Comparison of ENCODE assay signal across 18 cellular contexts in genomic region chr19:3322199-3322978, GRCh38. TPM values are rescaled to one million over a fixed set of nuclear protein-coding genes. Genes with fewer than 3 reads are reported as not detected.
A peak's percentile ranks its signal among the peaks of the same experiment; 100 is the strongest.
DNase-seq lines count a peak whose midpoint lies in the region; ATAC-seq, FAIRE-seq and TF ChIP-seq lines count a peak whose summit lies in the region.
"Had no signal": no experiment of that assay in that cellular context is flagged by ENCODE, and none has a peak within 500 bp of the region (broad histone marks: within the 10 kb centered on the region; RNA-seq: fewer than 3 reads in every experiment).

No MANE protein-coding gene starts in this region.

- H3K27ac ChIP-seq in A549 (no peak overlapping the region), HEK293 (ENCODE audit: extremely low read depth, low read depth, low read length) (no peak overlapping the region), H1 (ENCODE audit: low read depth, low read length) (no peak overlapping the region), colonic mucosa (no peak overlapping the region)
- H3K27ac ChIP-seq: C4-2B, GM23248 had no signal

- no peak overlapping the region for H3K14ac ChIP-seq in H1 (ENCODE audit: insufficient read length)

- H3K27me3 ChIP-seq in H1 (replicated peaks in 1 of 4; ENCODE audit: control insufficient read depth in 3 of 4, extremely low read depth in 1 of 4, insufficient read depth in 3 of 4, low read length in 3 of 4) (no peaks in the 10 kb centered on the region; a peak in 1 of 7 replicates), colonic mucosa (no peaks in the 10 kb centered on the region)

- no peak overlapping the region for H2BK12ac ChIP-seq in H1 (ENCODE audit: low read depth, low read length)

- TF ChIP-seq POLR2A in A549 (IDR thresholded peaks at IDR 0.05; ENCODE audit: low read length), result no peak
- no peak for TF ChIP-seq POLR2A in H1 (IDR thresholded peaks at IDR 0.05; ENCODE audit: control extremely low read depth in 1 of 2, low read depth in 2 of 2, low read length in 2 of 2)

- peak overlapping the region; percentile 77 for H3K56ac ChIP-seq in H1 (replicated peaks; ENCODE audit: insufficient read length, low read depth, low read length)

- DNase-seq in A549 (ENCODE audit: low read depth in 1 of 2, low spot score in 1 of 2) (no peak), H1 (ENCODE audit: low read depth in 1 of 2, low spot score in 2 of 2) (no peak), urothelium cell line (ENCODE audit: low spot score) (no peak), colonic mucosa (no peak)
- DNase-seq: AML-193; Caco-2; CD4-positive, alpha-beta T cell; GM23248; KBM-7 had no signal

- POLR2A ChIA-PET in A549 (lab: Yijun Ruan, JAX) (no interaction called here), HEK293 (lab: Yijun Ruan, JAX) (interaction anchor here (0.7 kb wide), 1 partner anchor 158 kb away, joined by 6 read pairs; the partner anchor contains the start of gene SMIM24), H1 (lab: Charles Lee; ENCODE audit: partially characterized antibody) (no interaction called here)

- H4K20me1 ChIP-seq in H1 (replicated peaks in 1 of 2; ENCODE audit: control insufficient read depth in 1 of 2, insufficient read depth in 2 of 2, low read length in 2 of 2), result peaks cover 0 to 8% of the 10 kb centered on the region in 2 experiments

- H3K4me3 ChIP-seq in A549, result no peak overlapping the region
- no peak overlapping the region for H3K4me3 ChIP-seq in HEK293 (ENCODE audit: low read depth, low read length)
- H3K4me3 ChIP-seq in H1 (ENCODE audit: extremely low read depth in 1 of 4, insufficient read depth in 2 of 4, low read depth in 3 of 4, low read length in 4 of 4), result no peak overlapping the region
- no peak overlapping the region for H3K4me3 ChIP-seq in colonic mucosa
- H3K4me3 ChIP-seq: GM23248 had no signal

- H3K4ac ChIP-seq in H1 (replicated peaks; ENCODE audit: insufficient read length, low read depth, low read length), result no peak overlapping the region

- no peak overlapping the region for H4K8ac ChIP-seq in H1 (ENCODE audit: extremely low read depth, insufficient read depth, low read length)

- H3K79me1 ChIP-seq in H1 (ENCODE audit: low read depth, low read length), result no peaks in the 10 kb centered on the region

- intact Hi-C loops in colonic mucosa (cut with DNase I), result no loop called here

- H2BK20ac ChIP-seq in H1 (ENCODE audit: low read length), result no peak overlapping the region

- no peak overlapping the region for H2BK5ac ChIP-seq in H1 (ENCODE audit: low read depth, low read length)

- H4K91ac ChIP-seq in H1 (replicated peaks; ENCODE audit: insufficient read length, low read length), result no peak overlapping the region

- TF ChIP-seq RAD21 in A549 (conservative IDR thresholded peaks at IDR 0.05 in 1 of 2, IDR thresholded peaks at IDR 0.05 in 1 of 2) (no peak), H1 (IDR thresholded peaks at IDR 0.05 in 1 of 2, conservative IDR thresholded peaks at IDR 0.05 in 1 of 2; ENCODE audit: low read depth in 2 of 2, low read length in 2 of 2) (no peak)

- no peak overlapping the region for H2BK120ac ChIP-seq in H1 (replicated peaks; ENCODE audit: low read depth, low read length)

- peaks cover 11% of the 10 kb centered on the region; the same call in 1 of the 2 replicates for H3K23me2 ChIP-seq in H1 (ENCODE audit: low read depth, low read length)

- no peak overlapping the region for H3K4me2 ChIP-seq in A549
- no peak overlapping the region for H3K4me2 ChIP-seq in H1 (ENCODE audit: insufficient read depth in 1 of 2, low read depth in 2 of 2, low read length in 2 of 2)

- H3K36me3 ChIP-seq in HEK293 (ENCODE audit: control insufficient read depth in 2 of 2, insufficient read depth in 1 of 2, low read length in 2 of 2) (no peaks in the 10 kb centered on the region), H1 (ENCODE audit: control insufficient read depth in 2 of 4, insufficient read depth in 4 of 4, low read length in 3 of 4) (no peaks in the 10 kb centered on the region), colonic mucosa (no peaks in the 10 kb centered on the region)

- no peak overlapping the region for H3K18ac ChIP-seq in H1 (ENCODE audit: extremely low read depth, low read length)

- H2AFZ ChIP-seq in H1 (ENCODE audit: low read length), result no peak overlapping the region
- H2AFZ ChIP-seq: GM23248 had no signal

- no peak overlapping the region for H4K5ac ChIP-seq in H1 (ENCODE audit: insufficient read length, low read depth, low read length)

- TF ChIP-seq EP300 in A549 (IDR thresholded peaks at IDR 0.05) (no peak), H1 (IDR thresholded peaks at IDR 0.05; ENCODE audit: borderline replicate concordance in 1 of 2, low read depth in 2 of 2, low read length in 2 of 2) (no peak)

- CTCF ChIA-PET in A549 (lab: Yijun Ruan, JAX), result interaction anchor here (1.5 to 1.8 kb wide), 3 partner anchors 107 to 163 kb away, joined by 4 to 6 read pairs (median 4); no protein-coding TSS in a partner anchor
- CTCF ChIA-PET in HEK293 (lab: Yijun Ruan, JAX), result interaction anchor here (0.9 to 1.7 kb wide), 3 partner anchors 37 to 151 kb away, joined by 4 to 6 read pairs (median 6); no protein-coding TSS in a partner anchor
- CTCF ChIA-PET in H1 (lab: Charles Lee; ENCODE audit: partially characterized antibody), result interaction anchor here (0.9 to 1.6 kb wide), 2 partner anchors 35 to 143 kb away, joined by 3 to 4 read pairs; no protein-coding TSS in a partner anchor

- no peak overlapping the region; a peak in 1 of 7 replicates for H3K9ac ChIP-seq in H1 (replicated peaks in 1 of 4; ENCODE audit: extremely low read depth in 1 of 4, low read depth in 3 of 4, low read length in 3 of 4)
- H3K9ac ChIP-seq in colonic mucosa (ENCODE audit: low read depth in 2 of 2, low read length in 2 of 2), result no peak overlapping the region
- H3K9ac ChIP-seq: GM23248 had no signal

- FAIRE-seq in A549 (lab: Jason Lieb, UNC), result no peak
- no peak for FAIRE-seq in H1 (lab: Jason Lieb, UNC)
- FAIRE-seq in urothelium cell line (lab: Jason Lieb, UNC), result peak; percentile 85
- FAIRE-seq: A204.1, D721Med, G401.6, GM12891, H54 had no signal

- no peak overlapping the region for H2AK5ac ChIP-seq in H1 (ENCODE audit: low read depth, low read length)

- H3K4me1 ChIP-seq in A549 (no peaks in the 10 kb centered on the region), HEK293 (ENCODE audit: control insufficient read depth, insufficient read depth, low read length) (no peaks in the 10 kb centered on the region), H1 (replicated peaks in 1 of 4; ENCODE audit: control insufficient read depth in 3 of 4, insufficient read depth in 4 of 4, low read length in 3 of 4) (no peaks in the 10 kb centered on the region), colonic mucosa (no peaks in the 10 kb centered on the region)
- H3K4me1 ChIP-seq: Caco-2 had no signal

- H3K23ac ChIP-seq in H1 (ENCODE audit: insufficient read length), result no peak overlapping the region

- no peaks in the 10 kb centered on the region for H3K79me2 ChIP-seq in H1 (ENCODE audit: control insufficient read depth in 1 of 2, insufficient read depth in 2 of 2, low read length in 2 of 2)

- ATAC-seq in A549, result no peak
- no peak for ATAC-seq in HG03342 (IDR thresholded peaks at IDR 0.05; ENCODE audit: unreplicated experiment)
- ATAC-seq: HCT116 had no signal

- no peak for TF ChIP-seq CTCF in A549 (IDR thresholded peaks at IDR 0.05)
- TF ChIP-seq CTCF in HEK293 (tag by site-specific recombination; IDR thresholded peaks at IDR 0.05), result no peak
- TF ChIP-seq CTCF in H1 (IDR thresholded peaks at IDR 0.05; ENCODE audit: control extremely low read depth in 1 of 3, insufficient read depth in 1 of 3, low read depth in 1 of 3, low read length in 3 of 3), result no peak
- TF ChIP-seq CTCF in colonic mucosa (IDR thresholded peaks at IDR 0.05), result no peak

- 26% methylated on average over 6 of the region's 6 CpGs for WGBS in A549 (ENCODE audit: missing lambda C conversion rate)
- 81% methylated on average over 5 of the region's 6 CpGs; no CpG with 5 or more reads in 1 of the 2 experiments for WGBS in H1 (ENCODE audit: extremely low coverage in 1 of 2, insufficient coverage in 1 of 2, insufficient read length in 1 of 2, insufficient replicate concordance in 2 of 2, low coverage in 1 of 2, low lambda C conversion rate in 2 of 2, missing lambda C conversion rate in 1 of 2), 2 experiments

- no peak overlapping the region for H2BK15ac ChIP-seq in H1 (ENCODE audit: low read length)

- H3K9me3 ChIP-seq in A549, result no peaks in the 10 kb centered on the region
- H3K9me3 ChIP-seq in HEK293 (ENCODE audit: control insufficient read depth, insufficient read depth, low read depth, low read length), result no peaks in the 10 kb centered on the region
- no peaks in the 10 kb centered on the region for H3K9me3 ChIP-seq in H1 (ENCODE audit: insufficient read depth in 2 of 2, low read depth in 1 of 2, low read length in 1 of 2)
- no peaks in the 10 kb centered on the region for H3K9me3 ChIP-seq in colonic mucosa
- H3K9me3 ChIP-seq: Caco-2 had no signal

TF ChIP-seq in A549, 52 proteins besides CTCF, POLR2A, EP300 and RAD21:
- TF ChIP-seq SREBF2 (IDR thresholded peaks at IDR 0.05) (no peak), EHMT2 (IDR thresholded peaks at IDR 0.05; ENCODE audit: low read depth) (0 out of 2 replicates have a peak, but pooled peaks have one; percentile 33), JUNB (IDR thresholded peaks at IDR 0.05) (no peak)

TF ChIP-seq in HEK293, 187 proteins besides CTCF, POLR2A, EP300 and RAD21 (continues in another document):
- no peak for TF ChIP-seq ZEB2 (tag by site-specific recombination; IDR thresholded peaks at IDR 0.05)
- no peak for TF ChIP-seq REPIN1 (tag by site-specific recombination; IDR thresholded peaks at IDR 0.05; ENCODE audit: low read depth)
- no peak for TF ChIP-seq ZNF629 (tag by site-specific recombination; IDR thresholded peaks at IDR 0.05)

TF ChIP-seq in H1, 55 proteins besides CTCF, POLR2A, EP300 and RAD21 (continues in another document):
- TF ChIP-seq JUN (IDR thresholded peaks at IDR 0.05; ENCODE audit: low read depth, low read length) (no peak), RFX5 (IDR thresholded peaks at IDR 0.05; ENCODE audit: borderline replicate concordance, low read depth, low read length) (no peak), KDM5A (IDR thresholded peaks at IDR 0.05; ENCODE audit: low read length) (no peak)

RNA-seq across cellular contexts. Expression of gene NFIC, which starts 44.0 kb away (rescaled TPM):
- polyA plus RNA-seq in A549 (2011; rRNA removed) (2.6 and 4.7 TPM in 2 replicates), A549 (2017; fragmentation: RNase III; extraction: RNeasy Plus Mini Kit Qiagen cat#74134 plus additional on column Dnase treatment) (34.6 to 36.4 TPM (median 34.9 TPM) in 3 replicates), H1 (2011; rRNA removed) (0.56 and 0.82 TPM in 2 replicates)
- polyA plus RNA-seq in A549 (2012; cell fraction: cytosol; rRNA removed), result 8.9 and 14.2 TPM in 2 replicates
- polyA plus RNA-seq in A549 (2012; cell fraction: nucleus; rRNA removed), result 20.1 and 22.9 TPM in 2 replicates
- polyA minus RNA-seq in A549 (2011; rRNA and poly(A)+ RNA removed), result 10.5 and 14.6 TPM in 2 replicates
- total RNA-seq in H1 (2021; fragmentation: NEBNext Ultra II Directional; extraction: Animal tissue kit (Norgen Biotek cat#: 25700)), result 2.6 and 3.2 TPM in 2 replicates
- polyA plus RNA-seq in H1 (2011; cell fraction: cytosol; rRNA removed), result 0.35 TPM
- 0.88 TPM for polyA plus RNA-seq in H1 (2011; cell fraction: nucleus; rRNA removed)
- polyA plus RNA-seq in H1 (2012, experiment 1 of 2), result 2.1 to 4.3 TPM (median 3.5 TPM) in 4 replicates
- polyA plus RNA-seq in H1 (2012, experiment 2 of 2), result 2.9 TPM
- polyA plus RNA-seq in H1 (2013, experiment 1 of 2), result 6.0 TPM
- polyA plus RNA-seq in H1 (2013, experiment 2 of 2), result 5.3 TPM
- polyA minus RNA-seq in H1 (2011; rRNA and poly(A)+ RNA removed), result 0.34 and 0.41 TPM in 2 replicates
- polyA minus RNA-seq in H1 (2011; cell fraction: cytosol; rRNA and poly(A)+ RNA removed), result 1.2 TPM
- 1.6 TPM for polyA minus RNA-seq in H1 (2011; cell fraction: nucleus; rRNA and poly(A)+ RNA removed)
- 10 to 100 TPM; 42.0 to 71.3 TPM for total RNA-seq in colonic mucosa

Comparison
In these comparisons a context has a peak if more than half of its experiments do, and no peak if none do; other contexts are left out.
1. RNA of gene NFIC, which starts 44.0 kb away (total RNA-seq): 42.0 to 71.3 TPM in colonic mucosa; 2.6 to 3.2 TPM in H1; every median in the first group is over 10 times any median in the second.